ENCODE assay signal across 1 cellular context in the genomic region with DNA sequence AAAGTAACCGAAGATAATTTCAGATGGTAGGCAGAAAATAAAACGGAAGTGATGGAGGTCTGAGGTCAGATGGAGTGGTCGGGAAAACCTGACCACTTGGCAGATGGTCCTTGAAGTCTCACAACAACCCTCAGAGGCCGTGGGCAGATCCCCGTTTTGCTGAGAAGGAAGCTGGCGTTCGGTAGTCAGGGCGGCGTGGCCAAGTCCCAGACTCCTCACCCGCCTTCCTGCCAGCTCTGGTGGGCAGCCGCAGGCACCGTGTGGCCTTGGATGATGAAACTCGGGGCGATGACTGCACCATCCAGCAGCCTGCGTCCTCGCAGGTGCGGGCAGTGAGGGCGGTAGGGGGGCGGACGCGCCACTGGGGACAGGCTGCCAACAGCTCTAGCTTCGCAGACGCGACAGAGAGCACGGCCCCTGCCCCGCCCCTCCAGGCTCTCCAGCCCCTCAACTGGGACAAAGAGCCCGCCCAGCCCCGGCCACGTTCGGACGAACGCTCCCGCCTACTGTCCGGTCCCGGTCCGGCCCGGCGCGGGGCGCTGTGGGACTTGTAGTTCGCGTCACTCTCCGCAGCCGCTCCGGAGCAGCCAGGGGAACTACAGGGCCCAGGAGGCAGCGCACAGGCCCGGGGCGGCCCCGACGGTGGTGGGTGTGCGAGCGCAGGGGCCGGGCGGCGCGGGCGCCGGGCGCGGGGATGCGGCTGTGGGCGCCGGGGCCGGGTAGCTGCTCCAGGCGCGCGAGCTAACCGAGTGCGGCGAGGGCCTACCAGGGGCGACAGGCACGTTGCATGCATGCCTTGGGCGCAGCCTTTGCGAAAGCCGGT.
TF ChIP-seq lines count a peak whose summit lies in the region.

A gene with protein sequence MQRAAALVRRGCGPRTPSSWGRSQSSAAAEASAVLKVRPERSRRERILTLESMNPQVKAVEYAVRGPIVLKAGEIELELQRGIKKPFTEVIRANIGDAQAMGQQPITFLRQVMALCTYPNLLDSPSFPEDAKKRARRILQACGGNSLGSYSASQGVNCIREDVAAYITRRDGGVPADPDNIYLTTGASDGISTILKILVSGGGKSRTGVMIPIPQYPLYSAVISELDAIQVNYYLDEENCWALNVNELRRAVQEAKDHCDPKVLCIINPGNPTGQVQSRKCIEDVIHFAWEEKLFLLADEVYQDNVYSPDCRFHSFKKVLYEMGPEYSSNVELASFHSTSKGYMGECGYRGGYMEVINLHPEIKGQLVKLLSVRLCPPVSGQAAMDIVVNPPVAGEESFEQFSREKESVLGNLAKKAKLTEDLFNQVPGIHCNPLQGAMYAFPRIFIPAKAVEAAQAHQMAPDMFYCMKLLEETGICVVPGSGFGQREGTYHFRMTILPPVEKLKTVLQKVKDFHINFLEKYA (plus strand): TSS at position 673 of the 823 bp plus-strand sequence. CDS start 354 bp downstream, outside the sequence.

TF ChIP-seq in HEK293, 187 proteins besides CTCF, POLR2A, EP300 and RAD21 (continued from another document and continues in another):
- TF ChIP-seq ZFP37 (tag by site-specific recombination; IDR thresholded peaks at IDR 0.05) (no peak), PRDM1 (tag by site-specific recombination; IDR thresholded peaks at IDR 0.05) (no peak), ZBTB8A (tag by site-specific recombination; IDR thresholded peaks at IDR 0.05) (peak; percentile 94), ZNF391 (tag by site-specific recombination; IDR thresholded peaks at IDR 0.05; ENCODE audit: borderline replicate concordance, low read depth) (0 out of 2 replicates have a peak, but pooled peaks have one; percentile 30), SCRT1 (tag by site-specific recombination; IDR thresholded peaks at IDR 0.05; ENCODE audit: borderline replicate concordance) (no peak), ZNF510 (tag by site-specific recombination; IDR thresholded peaks at IDR 0.05; ENCODE audit: insufficient replicate concordance) (no peak), ZNF24 (tag by site-specific recombination; IDR thresholded peaks at IDR 0.05) (no peak; the same call in 1 of the 2 replicates), ZNF768 (tag by site-specific recombination; IDR thresholded peaks at IDR 0.05) (no peak), ZNF248 (tag by site-specific recombination; IDR thresholded peaks at IDR 0.05) (no peak), GLI2 (tag by site-specific recombination; IDR thresholded peaks at IDR 0.05; ENCODE audit: borderline replicate concordance, low read depth) (no peak), ZNF555 (tag by site-specific recombination; conservative IDR thresholded peaks at IDR 0.05) (no peak), TCF7L2 (IDR thresholded peaks at IDR 0.05; ENCODE audit: borderline replicate concordance, low read depth, low read length) (no peak), ZNF623 (tag by site-specific recombination; IDR thresholded peaks at IDR 0.05) (no peak), ZNF514 (tag by site-specific recombination; IDR thresholded peaks at IDR 0.05) (no peak), ZBTB1 (tag by site-specific recombination; IDR thresholded peaks at IDR 0.05) (no peak), YY2 (tag by site-specific recombination; IDR thresholded peaks at IDR 0.05) (no peak), ZNF157 (tag by site-specific recombination; IDR thresholded peaks at IDR 0.05) (no peak), ZNF792 (tag by site-specific recombination; IDR thresholded peaks at IDR 0.05) (no peak), ZNF560 (tag by site-specific recombination; IDR thresholded peaks at IDR 0.05; ENCODE audit: borderline replicate concordance) (no peak), ZIC2 (tag by site-specific recombination; IDR thresholded peaks at IDR 0.05) (peak; percentile 82), KLF9 (tag by site-specific recombination; IDR thresholded peaks at IDR 0.05; ENCODE audit: low read depth) (peak; percentile 95), ZNF202 (tag by site-specific recombination; IDR thresholded peaks at IDR 0.05; ENCODE audit: borderline replicate concordance) (no peak), SP3 (tag by site-specific recombination; IDR thresholded peaks at IDR 0.05) (peak; percentile 92), ZNF138 (tag by site-specific recombination; IDR thresholded peaks at IDR 0.05; ENCODE audit: borderline replicate concordance) (no peak), ZNF629 (tag by site-specific recombination; IDR thresholded peaks at IDR 0.05) (peak; percentile 44; the same call in 1 of the 2 replicates), ZNF548 (tag by site-specific recombination; IDR thresholded peaks at IDR 0.05) (no peak), ZNF544 (tag by site-specific recombination; IDR thresholded peaks at IDR 0.05) (no peak), FEZF1 (tag by site-specific recombination; IDR thresholded peaks at IDR 0.05) (no peak), ZFHX2 (tag by site-specific recombination; conservative IDR thresholded peaks at IDR 0.05) (peak; percentile 86), ZNF169 (tag by site-specific recombination; IDR thresholded peaks at IDR 0.05) (no peak), ZNF48 (tag by site-specific recombination; IDR thresholded peaks at IDR 0.05) (no peak), ZBTB17 (tag by site-specific recombination; IDR thresholded peaks at IDR 0.05) (peak; percentile 92), IKZF3 (tag by site-specific recombination; IDR thresholded peaks at IDR 0.05) (peak; percentile 35; the same call in 1 of the 2 replicates)
- TF ChIP-seq, protein P1, sequence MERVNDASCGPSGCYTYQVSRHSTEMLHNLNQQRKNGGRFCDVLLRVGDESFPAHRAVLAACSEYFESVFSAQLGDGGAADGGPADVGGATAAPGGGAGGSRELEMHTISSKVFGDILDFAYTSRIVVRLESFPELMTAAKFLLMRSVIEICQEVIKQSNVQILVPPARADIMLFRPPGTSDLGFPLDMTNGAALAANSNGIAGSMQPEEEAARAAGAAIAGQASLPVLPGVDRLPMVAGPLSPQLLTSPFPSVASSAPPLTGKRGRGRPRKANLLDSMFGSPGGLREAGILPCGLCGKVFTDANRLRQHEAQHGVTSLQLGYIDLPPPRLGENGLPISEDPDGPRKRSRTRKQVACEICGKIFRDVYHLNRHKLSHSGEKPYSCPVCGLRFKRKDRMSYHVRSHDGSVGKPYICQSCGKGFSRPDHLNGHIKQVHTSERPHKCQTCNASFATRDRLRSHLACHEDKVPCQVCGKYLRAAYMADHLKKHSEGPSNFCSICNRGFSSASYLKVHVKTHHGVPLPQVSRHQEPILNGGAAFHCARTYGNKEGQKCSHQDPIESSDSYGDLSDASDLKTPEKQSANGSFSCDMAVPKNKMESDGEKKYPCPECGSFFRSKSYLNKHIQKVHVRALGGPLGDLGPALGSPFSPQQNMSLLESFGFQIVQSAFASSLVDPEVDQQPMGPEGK (tag by site-specific recombination; IDR thresholded peaks at IDR 0.05): peak; percentile 99
- TF ChIP-seq, protein P2, sequence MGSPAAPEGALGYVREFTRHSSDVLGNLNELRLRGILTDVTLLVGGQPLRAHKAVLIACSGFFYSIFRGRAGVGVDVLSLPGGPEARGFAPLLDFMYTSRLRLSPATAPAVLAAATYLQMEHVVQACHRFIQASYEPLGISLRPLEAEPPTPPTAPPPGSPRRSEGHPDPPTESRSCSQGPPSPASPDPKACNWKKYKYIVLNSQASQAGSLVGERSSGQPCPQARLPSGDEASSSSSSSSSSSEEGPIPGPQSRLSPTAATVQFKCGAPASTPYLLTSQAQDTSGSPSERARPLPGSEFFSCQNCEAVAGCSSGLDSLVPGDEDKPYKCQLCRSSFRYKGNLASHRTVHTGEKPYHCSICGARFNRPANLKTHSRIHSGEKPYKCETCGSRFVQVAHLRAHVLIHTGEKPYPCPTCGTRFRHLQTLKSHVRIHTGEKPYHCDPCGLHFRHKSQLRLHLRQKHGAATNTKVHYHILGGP (tag by site-specific recombination; IDR thresholded peaks at IDR 0.05): no peak
- TF ChIP-seq, protein P3, sequence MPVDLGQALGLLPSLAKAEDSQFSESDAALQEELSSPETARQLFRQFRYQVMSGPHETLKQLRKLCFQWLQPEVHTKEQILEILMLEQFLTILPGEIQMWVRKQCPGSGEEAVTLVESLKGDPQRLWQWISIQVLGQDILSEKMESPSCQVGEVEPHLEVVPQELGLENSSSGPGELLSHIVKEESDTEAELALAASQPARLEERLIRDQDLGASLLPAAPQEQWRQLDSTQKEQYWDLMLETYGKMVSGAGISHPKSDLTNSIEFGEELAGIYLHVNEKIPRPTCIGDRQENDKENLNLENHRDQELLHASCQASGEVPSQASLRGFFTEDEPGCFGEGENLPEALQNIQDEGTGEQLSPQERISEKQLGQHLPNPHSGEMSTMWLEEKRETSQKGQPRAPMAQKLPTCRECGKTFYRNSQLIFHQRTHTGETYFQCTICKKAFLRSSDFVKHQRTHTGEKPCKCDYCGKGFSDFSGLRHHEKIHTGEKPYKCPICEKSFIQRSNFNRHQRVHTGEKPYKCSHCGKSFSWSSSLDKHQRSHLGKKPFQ (tag by site-specific recombination; IDR thresholded peaks at IDR 0.05): no peak
- TF ChIP-seq, protein P4, sequence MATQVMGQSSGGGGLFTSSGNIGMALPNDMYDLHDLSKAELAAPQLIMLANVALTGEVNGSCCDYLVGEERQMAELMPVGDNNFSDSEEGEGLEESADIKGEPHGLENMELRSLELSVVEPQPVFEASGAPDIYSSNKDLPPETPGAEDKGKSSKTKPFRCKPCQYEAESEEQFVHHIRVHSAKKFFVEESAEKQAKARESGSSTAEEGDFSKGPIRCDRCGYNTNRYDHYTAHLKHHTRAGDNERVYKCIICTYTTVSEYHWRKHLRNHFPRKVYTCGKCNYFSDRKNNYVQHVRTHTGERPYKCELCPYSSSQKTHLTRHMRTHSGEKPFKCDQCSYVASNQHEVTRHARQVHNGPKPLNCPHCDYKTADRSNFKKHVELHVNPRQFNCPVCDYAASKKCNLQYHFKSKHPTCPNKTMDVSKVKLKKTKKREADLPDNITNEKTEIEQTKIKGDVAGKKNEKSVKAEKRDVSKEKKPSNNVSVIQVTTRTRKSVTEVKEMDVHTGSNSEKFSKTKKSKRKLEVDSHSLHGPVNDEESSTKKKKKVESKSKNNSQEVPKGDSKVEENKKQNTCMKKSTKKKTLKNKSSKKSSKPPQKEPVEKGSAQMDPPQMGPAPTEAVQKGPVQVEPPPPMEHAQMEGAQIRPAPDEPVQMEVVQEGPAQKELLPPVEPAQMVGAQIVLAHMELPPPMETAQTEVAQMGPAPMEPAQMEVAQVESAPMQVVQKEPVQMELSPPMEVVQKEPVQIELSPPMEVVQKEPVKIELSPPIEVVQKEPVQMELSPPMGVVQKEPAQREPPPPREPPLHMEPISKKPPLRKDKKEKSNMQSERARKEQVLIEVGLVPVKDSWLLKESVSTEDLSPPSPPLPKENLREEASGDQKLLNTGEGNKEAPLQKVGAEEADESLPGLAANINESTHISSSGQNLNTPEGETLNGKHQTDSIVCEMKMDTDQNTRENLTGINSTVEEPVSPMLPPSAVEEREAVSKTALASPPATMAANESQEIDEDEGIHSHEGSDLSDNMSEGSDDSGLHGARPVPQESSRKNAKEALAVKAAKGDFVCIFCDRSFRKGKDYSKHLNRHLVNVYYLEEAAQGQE (tag by site-specific recombination; IDR thresholded peaks at IDR 0.05): peak; percentile 12; the same call in 1 of the 2 replicates
- TF ChIP-seq, protein P5, sequence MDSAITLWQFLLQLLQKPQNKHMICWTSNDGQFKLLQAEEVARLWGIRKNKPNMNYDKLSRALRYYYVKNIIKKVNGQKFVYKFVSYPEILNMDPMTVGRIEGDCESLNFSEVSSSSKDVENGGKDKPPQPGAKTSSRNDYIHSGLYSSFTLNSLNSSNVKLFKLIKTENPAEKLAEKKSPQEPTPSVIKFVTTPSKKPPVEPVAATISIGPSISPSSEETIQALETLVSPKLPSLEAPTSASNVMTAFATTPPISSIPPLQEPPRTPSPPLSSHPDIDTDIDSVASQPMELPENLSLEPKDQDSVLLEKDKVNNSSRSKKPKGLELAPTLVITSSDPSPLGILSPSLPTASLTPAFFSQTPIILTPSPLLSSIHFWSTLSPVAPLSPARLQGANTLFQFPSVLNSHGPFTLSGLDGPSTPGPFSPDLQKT (IDR thresholded peaks at IDR 0.05; ENCODE audit: borderline replicate concordance, low read depth, low read length): no peak
- TF ChIP-seq, protein P6, sequence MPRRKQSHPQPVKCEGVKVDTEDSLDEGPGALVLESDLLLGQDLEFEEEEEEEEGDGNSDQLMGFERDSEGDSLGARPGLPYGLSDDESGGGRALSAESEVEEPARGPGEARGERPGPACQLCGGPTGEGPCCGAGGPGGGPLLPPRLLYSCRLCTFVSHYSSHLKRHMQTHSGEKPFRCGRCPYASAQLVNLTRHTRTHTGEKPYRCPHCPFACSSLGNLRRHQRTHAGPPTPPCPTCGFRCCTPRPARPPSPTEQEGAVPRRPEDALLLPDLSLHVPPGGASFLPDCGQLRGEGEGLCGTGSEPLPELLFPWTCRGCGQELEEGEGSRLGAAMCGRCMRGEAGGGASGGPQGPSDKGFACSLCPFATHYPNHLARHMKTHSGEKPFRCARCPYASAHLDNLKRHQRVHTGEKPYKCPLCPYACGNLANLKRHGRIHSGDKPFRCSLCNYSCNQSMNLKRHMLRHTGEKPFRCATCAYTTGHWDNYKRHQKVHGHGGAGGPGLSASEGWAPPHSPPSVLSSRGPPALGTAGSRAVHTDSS (tag by site-specific recombination; IDR thresholded peaks at IDR 0.05): no peak
- TF ChIP-seq, protein P7, sequence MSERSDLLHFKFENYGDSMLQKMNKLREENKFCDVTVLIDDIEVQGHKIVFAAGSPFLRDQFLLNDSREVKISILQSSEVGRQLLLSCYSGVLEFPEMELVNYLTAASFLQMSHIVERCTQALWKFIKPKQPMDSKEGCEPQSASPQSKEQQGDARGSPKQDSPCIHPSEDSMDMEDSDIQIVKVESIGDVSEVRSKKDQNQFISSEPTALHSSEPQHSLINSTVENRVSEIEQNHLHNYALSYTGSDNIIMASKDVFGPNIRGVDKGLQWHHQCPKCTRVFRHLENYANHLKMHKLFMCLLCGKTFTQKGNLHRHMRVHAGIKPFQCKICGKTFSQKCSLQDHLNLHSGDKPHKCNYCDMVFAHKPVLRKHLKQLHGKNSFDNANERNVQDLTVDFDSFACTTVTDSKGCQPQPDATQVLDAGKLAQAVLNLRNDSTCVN (tag by site-specific recombination; optimal IDR thresholded peaks at IDR 0.05): peak; percentile 92
- TF ChIP-seq, protein P8, sequence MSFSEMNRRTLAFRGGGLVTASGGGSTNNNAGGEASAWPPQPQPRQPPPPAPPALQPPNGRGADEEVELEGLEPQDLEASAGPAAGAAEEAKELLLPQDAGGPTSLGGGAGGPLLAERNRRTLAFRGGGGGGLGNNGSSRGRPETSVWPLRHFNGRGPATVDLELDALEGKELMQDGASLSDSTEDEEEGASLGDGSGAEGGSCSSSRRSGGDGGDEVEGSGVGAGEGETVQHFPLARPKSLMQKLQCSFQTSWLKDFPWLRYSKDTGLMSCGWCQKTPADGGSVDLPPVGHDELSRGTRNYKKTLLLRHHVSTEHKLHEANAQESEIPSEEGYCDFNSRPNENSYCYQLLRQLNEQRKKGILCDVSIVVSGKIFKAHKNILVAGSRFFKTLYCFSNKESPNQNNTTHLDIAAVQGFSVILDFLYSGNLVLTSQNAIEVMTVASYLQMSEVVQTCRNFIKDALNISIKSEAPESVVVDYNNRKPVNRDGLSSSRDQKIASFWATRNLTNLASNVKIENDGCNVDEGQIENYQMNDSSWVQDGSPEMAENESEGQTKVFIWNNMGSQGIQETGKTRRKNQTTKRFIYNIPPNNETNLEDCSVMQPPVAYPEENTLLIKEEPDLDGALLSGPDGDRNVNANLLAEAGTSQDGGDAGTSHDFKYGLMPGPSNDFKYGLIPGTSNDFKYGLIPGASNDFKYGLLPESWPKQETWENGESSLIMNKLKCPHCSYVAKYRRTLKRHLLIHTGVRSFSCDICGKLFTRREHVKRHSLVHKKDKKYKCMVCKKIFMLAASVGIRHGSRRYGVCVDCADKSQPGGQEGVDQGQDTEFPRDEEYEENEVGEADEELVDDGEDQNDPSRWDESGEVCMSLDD (tag by site-specific recombination; IDR thresholded peaks at IDR 0.05): peak; percentile 51; the same call in 1 of the 2 replicates
